In the genomic region with DNA sequence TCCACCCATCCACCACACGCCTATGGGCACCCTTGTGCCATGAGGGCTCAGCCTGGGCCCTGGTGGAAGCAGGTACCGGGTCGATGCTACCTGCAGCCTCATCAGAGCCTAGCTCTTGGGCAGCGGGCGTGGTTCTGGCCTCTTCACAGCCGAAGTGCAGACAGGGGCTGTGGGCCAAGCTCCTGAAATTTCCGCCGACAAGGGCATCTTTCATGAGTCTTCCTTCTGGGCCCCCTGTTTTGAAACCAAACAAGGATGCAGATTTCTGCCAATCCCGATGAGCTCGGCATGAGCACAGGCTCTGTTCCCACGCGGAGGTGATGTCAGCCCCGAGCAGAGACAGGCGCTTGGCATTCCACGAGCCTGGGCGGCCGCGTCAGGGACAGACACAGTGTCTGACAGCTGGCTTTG, we compare ENCODE assay signal across 20 cellular contexts. TPM values are rescaled to one million over a fixed set of nuclear protein-coding genes. Genes with fewer than 3 reads are reported as not detected.
DNase-seq lines count a peak whose midpoint lies in the region; ATAC-seq, FAIRE-seq and TF ChIP-seq lines count a peak whose summit lies in the region.
"Had no signal": no experiment of that assay in that cellular context is flagged by ENCODE, and none has a peak within 500 bp of the region (broad histone marks: within the 10 kb centered on the region; RNA-seq: fewer than 3 reads in every experiment).

No MANE protein-coding gene starts in this region.

- no peak for TF ChIP-seq RAD21 in HepG2 (CRISPR knock-in tag; IDR thresholded peaks at IDR 0.05)

- POLR2A ChIA-PET in HepG2 (lab: Yijun Ruan, JAX), result no interaction called here

- H3K9me3 ChIP-seq in HepG2 (ENCODE audit: low read length), result no peaks in the 10 kb centered on the region
- H3K9me3 ChIP-seq: BE2C, pancreas had no signal

- WGBS in HepG2 (ENCODE audit: low lambda C conversion rate), result no CpG with 5 or more reads among the region's 18 CpGs

- no peak for TF ChIP-seq CTCF in HepG2 (CRISPR knock-in tag; IDR thresholded peaks at IDR 0.05)

- H3K79me2 ChIP-seq in HepG2 (ENCODE audit: insufficient read depth, low read length), result no peaks in the 10 kb centered on the region

- peaks cover 26% of the 10 kb centered on the region for H3K4me1 ChIP-seq in HepG2 (ENCODE audit: insufficient read depth, low read length)
- H3K4me1 ChIP-seq: BE2C had no signal

- TF ChIP-seq EP300 in HepG2 (IDR thresholded peaks at IDR 0.05; ENCODE audit: low read depth in 2 of 2, low read length in 2 of 2), result no peak
- no peak for TF ChIP-seq EP300 in HepG2 (CRISPR knock-in tag; IDR thresholded peaks at IDR 0.05; ENCODE audit: borderline replicate concordance)

- 0 out of 2 replicates have a peak, but pooled peaks cover under 1% of the 10 kb centered on the region for H4K20me1 ChIP-seq in HepG2 (ENCODE audit: insufficient read depth, low read length)

- peak; percentile 58 for DNase-seq in amniotic epithelial cell (ENCODE audit: low read depth)
- peak; percentile 90 for DNase-seq in globus pallidus (ENCODE audit: low spot score)
- DNase-seq in HepG2 (ENCODE audit: low spot score), result no peak
- peak; percentile 88 for DNase-seq in superior temporal gyrus (ENCODE audit: extremely low spot score)
- no peak for DNase-seq in kidney glomerular epithelial cell (lab: John Stamatoyannopoulos, UW)
- DNase-seq: BE2C; GF-D8; Karpas-422; NCI-H526; stimulated activated CD4-positive, alpha-beta T cell treated with anti-CD3 and anti-CD28 coated beads, Interleukin-4, amount 100 ng/mL, for 4 hours; T-helper 9 cell had no signal

- H2AFZ ChIP-seq in HepG2 (ENCODE audit: low read length), result no peak overlapping the region

- no peak for TF ChIP-seq POLR2A in HepG2 (IDR thresholded peaks at IDR 0.05; ENCODE audit: insufficient read depth in 1 of 2, low read depth in 2 of 2, low read length in 2 of 2)

- 0 out of 5 replicates have a peak, but pooled peaks cover 0 to 2% of the 10 kb centered on the region in 2 experiments for H3K27me3 ChIP-seq in HepG2 (ENCODE audit: control insufficient read depth in 1 of 2, insufficient read depth in 2 of 2, low read length in 2 of 2)
- H3K27me3 ChIP-seq: BE2C, pancreas had no signal

- peaks cover 7 to 16% of the 10 kb centered on the region in 2 experiments for H3K36me3 ChIP-seq in HepG2 (replicated peaks in 1 of 2; ENCODE audit: control insufficient read depth in 1 of 2, insufficient read depth in 2 of 2, low read length in 2 of 2)

- no peak overlapping the region for H3K9ac ChIP-seq in HepG2 (ENCODE audit: insufficient read depth, low read depth, low read length)

- no peak overlapping the region for H3K27ac ChIP-seq in HepG2 (ENCODE audit: extremely low read length, insufficient read depth, low read length)
- H3K27ac ChIP-seq: pancreas, SK-N-MC had no signal

- ATAC-seq in HepG2 (no peak), HG02970 (IDR thresholded peaks at IDR 0.05; ENCODE audit: low FRiP score, unreplicated experiment) (no peak), HG03342 (IDR thresholded peaks at IDR 0.05; ENCODE audit: unreplicated experiment) (no peak)
- ATAC-seq: activated CD4-positive, CD25-positive, alpha-beta regulatory T cell treated with anti-CD3 and anti-CD28 coated beads, Interleukin-2, amount 50 U/mL, for 24 hours; activated T-helper 17 cell treated with anti-CD3 and anti-CD28 coated beads, Interleukin-2, amount 50 U/mL, for 72 hours; pancreas had no signal

- BruUV-seq in HepG2 (replicated peaks; lab: Mats Ljungman, UMichigan), result no TSS peak

- no peak overlapping the region for H3K4me2 ChIP-seq in HepG2 (ENCODE audit: low read depth, low read length)

- in situ Hi-C loops in HepG2 (cut with HindIII; ENCODE audit: extremely low pct_ligation_motif_present, low pct_unique_long_range_greater_than_20kb), result no loop called here

- FAIRE-seq in HepG2 (lab: Jason Lieb, UNC), result no peak
- FAIRE-seq: endometrium, GM12891, pancreas had no signal

- CTCF ChIA-PET in HepG2 (lab: Yijun Ruan, JAX; ENCODE audit: low intra/inter-chr PET ratio, low total read pairs), result no interaction called here

- intact Hi-C loops in HepG2 (cut with micrococcal nuclease; ENCODE audit: unreplicated experiment), result no loop called here

- H3K4me3 ChIP-seq in HepG2 (replicated peaks in 1 of 3; ENCODE audit: insufficient read depth in 1 of 3, low read depth in 2 of 3, low read length in 3 of 3), result no peak overlapping the region
- H3K4me3 ChIP-seq: lung, pancreas, SK-N-MC had no signal

TF ChIP-seq in HepG2, 621 proteins besides CTCF, POLR2A, EP300 and RAD21:
- TF ChIP-seq MAFK (conservative IDR thresholded peaks at IDR 0.05 in 1 of 2, IDR thresholded peaks at IDR 0.05 in 1 of 2; ENCODE audit: low read length in 2 of 2) (0 out of 4 replicates have a peak, but pooled peaks of 1 of the 2 experiments have one; percentile 2), ZNF569 (CRISPR knock-in tag; IDR thresholded peaks at IDR 0.05; ENCODE audit: borderline replicate concordance) (no peak), AGO2 (optimal IDR thresholded peaks at IDR 0.05; ENCODE audit: low read depth, low read length) (peak; percentile 54)

RNA-seq across cellular contexts. Expression of gene MGAT3, which starts 22.6 kb away (rescaled TPM):
- total RNA-seq in HepG2 (2016; rRNA removed; fragmentation: Illumina TruSeq; extraction: Trizol), result 0.15 TPM in 1 of 2 replicates, not detected in the other
- total RNA-seq in HepG2 (2016; cell fraction: cytosol; rRNA removed; fragmentation: Illumina TruSeq; extraction: Trizol; ENCODE audit: low read depth), result not detected in 2 replicates
- 0.02 TPM in 1 of 2 replicates, not detected in the other for total RNA-seq in HepG2 (2016; cell fraction: insoluble cytoplasmic fraction; rRNA removed; fragmentation: Illumina TruSeq; extraction: Trizol)
- not detected in 2 replicates for total RNA-seq in HepG2 (2016; cell fraction: membrane; rRNA removed; fragmentation: Illumina TruSeq; extraction: Trizol)
- not detected in 2 replicates for total RNA-seq in HepG2 (2016; cell fraction: nucleus; rRNA removed; fragmentation: Illumina TruSeq; extraction: Trizol)
- polyA plus RNA-seq in HepG2 (2011; rRNA removed), result 0.04 and 0.11 TPM in 2 replicates
- polyA plus RNA-seq in HepG2 (2011; cell fraction: cytosol; rRNA removed), result 0.03 and 0.11 TPM in 2 replicates
- 0.05 and 0.13 TPM in 2 replicates for polyA plus RNA-seq in HepG2 (2011; cell fraction: nucleus; rRNA removed)
- polyA plus RNA-seq in HepG2 (2012), result 0.08 and 0.09 TPM in 2 replicates
- not detected in 2 replicates for polyA plus RNA-seq in HepG2 (2016; cell fraction: cytosol; fragmentation: Illumina TruSeq; extraction: Trizol; ENCODE audit: low read depth)
- not detected in 2 replicates for polyA plus RNA-seq in HepG2 (2016; cell fraction: insoluble cytoplasmic fraction; fragmentation: Illumina TruSeq; extraction: Trizol; ENCODE audit: low read depth)
- not detected in 2 replicates for polyA plus RNA-seq in HepG2 (2016; cell fraction: membrane; fragmentation: Illumina TruSeq; extraction: Trizol; ENCODE audit: low read depth)
- 0.11 TPM in 1 of 2 replicates, not detected in the other for polyA plus RNA-seq in HepG2 (2016; cell fraction: nucleus; fragmentation: Illumina TruSeq; extraction: Trizol; ENCODE audit: insufficient read depth, low read depth)
- polyA minus RNA-seq in HepG2 (2011; rRNA and poly(A)+ RNA removed; ENCODE audit: low replicate concordance), result 0.10 and 0.33 TPM in 2 replicates
- 0.20 TPM in 1 of 2 replicates, not detected in the other for polyA minus RNA-seq in HepG2 (2011; cell fraction: cytosol; rRNA and poly(A)+ RNA removed)
- not detected in 2 replicates for polyA minus RNA-seq in HepG2 (2011; cell fraction: nucleus; rRNA and poly(A)+ RNA removed)

RNA-seq across cellular contexts. Expression of gene TAB1, which starts 34.7 kb away (rescaled TPM):
- 12.8 and 14.3 TPM in 2 replicates for total RNA-seq in HepG2 (2016; rRNA removed; fragmentation: Illumina TruSeq; extraction: Trizol)
- 2.3 and 2.9 TPM in 2 replicates for total RNA-seq in HepG2 (2016; cell fraction: cytosol; rRNA removed; fragmentation: Illumina TruSeq; extraction: Trizol; ENCODE audit: low read depth)
- 11.6 and 13.1 TPM in 2 replicates for total RNA-seq in HepG2 (2016; cell fraction: insoluble cytoplasmic fraction; rRNA removed; fragmentation: Illumina TruSeq; extraction: Trizol)
- 4.8 and 4.9 TPM in 2 replicates for total RNA-seq in HepG2 (2016; cell fraction: membrane; rRNA removed; fragmentation: Illumina TruSeq; extraction: Trizol)
- total RNA-seq in HepG2 (2016; cell fraction: nucleus; rRNA removed; fragmentation: Illumina TruSeq; extraction: Trizol), result 11.8 and 13.5 TPM in 2 replicates
- polyA plus RNA-seq in HepG2 (2011; rRNA removed), result 15.9 and 22.2 TPM in 2 replicates
- 11.2 and 19.2 TPM in 2 replicates for polyA plus RNA-seq in HepG2 (2011; cell fraction: cytosol; rRNA removed)
- 47.3 and 47.9 TPM in 2 replicates for polyA plus RNA-seq in HepG2 (2011; cell fraction: nucleus; rRNA removed)
- polyA plus RNA-seq in HepG2 (2012), result 12.7 and 15.0 TPM in 2 replicates
- 1.2 and 1.7 TPM in 2 replicates for polyA plus RNA-seq in HepG2 (2016; cell fraction: cytosol; fragmentation: Illumina TruSeq; extraction: Trizol; ENCODE audit: low read depth)
- 11.3 and 13.8 TPM in 2 replicates for polyA plus RNA-seq in HepG2 (2016; cell fraction: insoluble cytoplasmic fraction; fragmentation: Illumina TruSeq; extraction: Trizol; ENCODE audit: low read depth)
- polyA plus RNA-seq in HepG2 (2016; cell fraction: membrane; fragmentation: Illumina TruSeq; extraction: Trizol; ENCODE audit: low read depth), result 3.3 and 3.4 TPM in 2 replicates
- polyA plus RNA-seq in HepG2 (2016; cell fraction: nucleus; fragmentation: Illumina TruSeq; extraction: Trizol; ENCODE audit: insufficient read depth, low read depth), result 22.8 and 23.0 TPM in 2 replicates
- 12.7 and 34.2 TPM in 2 replicates for polyA minus RNA-seq in HepG2 (2011; rRNA and poly(A)+ RNA removed; ENCODE audit: low replicate concordance)
- polyA minus RNA-seq in HepG2 (2011; cell fraction: cytosol; rRNA and poly(A)+ RNA removed), result 9.8 and 12.7 TPM in 2 replicates
- 14.4 and 15.1 TPM in 2 replicates for polyA minus RNA-seq in HepG2 (2011; cell fraction: nucleus; rRNA and poly(A)+ RNA removed)

Comparison
In these comparisons a context has a peak if more than half of its experiments do, and no peak if none do; other contexts are left out.
1. DNase-seq: peak in amniotic epithelial cell (single experiment), globus pallidus (single experiment) and superior temporal gyrus (single experiment); none in HepG2 (single experiment) and kidney glomerular epithelial cell (single experiment).